ENCODE assay signal across 18 cellular contexts in the genomic region with DNA sequence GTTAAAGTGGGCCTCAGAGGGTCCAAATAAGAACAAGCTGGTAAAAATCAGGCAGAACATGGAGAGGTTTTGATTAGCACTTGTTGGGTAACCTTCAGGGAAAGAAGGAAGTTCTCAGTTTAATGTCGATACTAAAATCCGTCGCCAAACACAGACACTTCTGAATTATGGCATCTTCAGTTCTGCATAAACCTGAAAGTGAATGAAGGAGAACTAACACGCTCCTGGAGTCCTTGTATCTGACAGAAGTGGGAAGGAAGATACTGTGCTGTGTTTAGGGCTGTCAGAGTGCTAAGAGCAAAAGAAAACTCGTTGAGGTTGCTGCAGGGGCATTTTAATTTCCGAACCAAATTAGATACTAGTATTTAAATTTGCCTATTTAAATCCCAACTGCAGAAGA.
DNase-seq lines count a peak whose midpoint lies in the region; ATAC-seq and TF ChIP-seq lines count a peak whose summit lies in the region.
"Had no signal": no experiment of that assay in that cellular context is flagged by ENCODE, and none has a peak within 500 bp of the region (broad histone marks: within the 10 kb centered on the region; RNA-seq: fewer than 3 reads in every experiment).

No MANE protein-coding gene starts in this region.

- H3K36me3 ChIP-seq in BLaER1 treated with 17β-estradiol and CSF1 and Interleukin-3, amounts not matched to agents 10 nM and 100 nM, result peaks cover 0 to 47% (median 0%) of the 10 kb centered on the region in 11 experiments; a peak in 4 of 22 replicates
- H3K36me3 ChIP-seq: ascending aorta, colonic mucosa, neutrophil, SJCRH30 had no signal

- intact Hi-C loops in lower leg skin (cut with DNase I; ENCODE audit: low total_unique reads), result no loop called here

- DNase-seq in HuH-7 (ENCODE audit: low spot score) (no peak), caudate nucleus (lab: John Stamatoyannopoulos, UW) (no peak), lower leg skin (ENCODE audit: low spot score in 2 of 2) (no peak), erythroblast (lab: John Stamatoyannopoulos, UW) (no peak)
- DNase-seq: activated CD8-positive, alpha-beta T cell treated with anti-CD3 and anti-CD28 coated beads, Interleukin-2, amount 10 ng/mL, durations not matched to agents 7 days and 5 days; colonic mucosa; DMS 273 treated with DMSO at 0.1 percent for 48 hours; NCI-H187 treated with DMSO at 0.1 percent for 48 hours; NCI-H82; SJCRH30 had no signal

- H4K20me1 ChIP-seq in BLaER1 treated with 17β-estradiol and CSF1 and Interleukin-3, amounts not matched to agents 10 nM and 100 nM, result peaks cover 0 to 82% (median 0%) of the 10 kb centered on the region in 11 experiments; a peak in 2 of 22 replicates

- peaks cover 0 to 36% (median 0%) of the 10 kb centered on the region in 11 experiments; a peak in 3 of 22 replicates for H3K9me3 ChIP-seq in BLaER1 treated with 17β-estradiol and CSF1 and Interleukin-3, amounts not matched to agents 10 nM and 100 nM (replicated peaks in 1 of 11)
- H3K9me3 ChIP-seq: ascending aorta, colonic mucosa, neutrophil, SJCRH30 had no signal

- H3K9ac ChIP-seq in BLaER1 treated with 17β-estradiol and CSF1 and Interleukin-3, amounts not matched to agents 10 nM and 100 nM, result peak overlapping the region in 3 of 11 experiments; percentile 33 to 40 (median 37); a peak in 3 of 22 replicates

- H3K4me1 ChIP-seq in BLaER1 treated with 17β-estradiol and CSF1 and Interleukin-3, amounts not matched to agents 10 nM and 100 nM, result peaks cover 0 to 99% (median 14%) of the 10 kb centered on the region in 10 experiments; a peak in 10 of 20 replicates
- H3K4me1 ChIP-seq: ascending aorta, colonic mucosa, SJCRH30 had no signal

- no peak for TF ChIP-seq CTCF in lower leg skin (IDR thresholded peaks at IDR 0.05)

- WGBS in lower leg skin, 2 donors, result 53 to 58% methylated on average over 6 of the region's 6 CpGs

- H3K4me3 ChIP-seq in BLaER1 treated with 17β-estradiol and CSF1 and Interleukin-3, amounts not matched to agents 10 nM and 100 nM, result no peak overlapping the region
- no peak overlapping the region for H3K4me3 ChIP-seq in lower leg skin (ENCODE audit: low read depth, poor library complexity, severe bottlenecking)
- H3K4me3 ChIP-seq: ascending aorta, colonic mucosa, SJCRH30, skin epidermis had no signal

- peak; percentile 56 for ATAC-seq in GM21526 (IDR thresholded peaks at IDR 0.05; ENCODE audit: low FRiP score, unreplicated experiment)
- peak; percentile 33 for ATAC-seq in HG03342 (IDR thresholded peaks at IDR 0.05; ENCODE audit: unreplicated experiment)
- ATAC-seq: activated CD8-positive, alpha-beta T cell treated with anti-CD3 and anti-CD28 coated beads, Interleukin-2, amount 10 ng/mL, durations not matched to agents 7 days and 5 days; activated T-helper 17 cell treated with anti-CD3 and anti-CD28 coated beads, Interleukin-2, amount 50 U/mL, for 72 hours had no signal

- peak overlapping the region in 6 of 11 experiments; percentile 8 to 95 (median 62); a peak in 10 of 22 replicates for H3K4me2 ChIP-seq in BLaER1 treated with 17β-estradiol and CSF1 and Interleukin-3, amounts not matched to agents 10 nM and 100 nM

- no peaks in the 10 kb centered on the region for H3K27me3 ChIP-seq in BLaER1 treated with 17β-estradiol and CSF1 and Interleukin-3, amounts not matched to agents 10 nM and 100 nM
- H3K27me3 ChIP-seq: ascending aorta, colonic mucosa, neutrophil, SJCRH30 had no signal

- peak overlapping the region in 4 of 11 experiments; percentile 31 to 66 (median 38); a peak in 9 of 22 replicates for H3K27ac ChIP-seq in BLaER1 treated with 17β-estradiol and CSF1 and Interleukin-3, amounts not matched to agents 10 nM and 100 nM
- H3K27ac ChIP-seq in caudate nucleus (ENCODE audit: low read depth, low read length), result no peak overlapping the region
- H3K27ac ChIP-seq: ascending aorta, colonic mucosa, neutrophil, SJCRH30, skin epidermis had no signal

- peak; percentile 67 for TF ChIP-seq POLR2A in Raji (IDR thresholded peaks at IDR 0.05; ENCODE audit: insufficient read depth, low read depth, low read length)
- no peak for TF ChIP-seq POLR2A in lower leg skin (IDR thresholded peaks at IDR 0.05)
- TF ChIP-seq POLR2A in erythroblast (IDR thresholded peaks at IDR 0.05; ENCODE audit: low read length), result no peak
